Comparison of ENCODE assay signal across 13 cellular contexts in genomic region chr2:3399829-3400228, GRCh38. TPM values are rescaled to one million over a fixed set of nuclear protein-coding genes. Genes with fewer than 3 reads are reported as not detected.
DNase-seq lines count a peak whose midpoint lies in the region; ATAC-seq, FAIRE-seq and TF ChIP-seq lines count a peak whose summit lies in the region.
"Had no signal": no experiment of that assay in that cellular context is flagged by ENCODE, and none has a peak within 500 bp of the region (broad histone marks: within the 10 kb centered on the region; RNA-seq: fewer than 3 reads in every experiment).

No MANE protein-coding gene starts in this region.

- H3K9me3 Mint-ChIP-seq in neural progenitor cell: peaks cover 28% of the 10 kb centered on the region
- peaks cover 7% of the 10 kb centered on the region for H3K9me3 Mint-ChIP-seq in endothelial cell (ENCODE audit: unreplicated experiment)

- peaks cover 23% of the 10 kb centered on the region for H3K79me2 ChIP-seq in neural progenitor cell (ENCODE audit: low read depth)

- intact Hi-C loops in Right ventricle myocardium inferior (cut with DNase I): no loop called here
- intact Hi-C loops in cardiac septum (cut with DNase I): no loop called here
- intact Hi-C loops in left cardiac atrium (cut with DNase I): no loop called here

- peaks cover 23% of the 10 kb centered on the region for H3K36me3 ChIP-seq in neural progenitor cell

- TF ChIP-seq CTCF in neural progenitor cell (IDR thresholded peaks at IDR 0.05): no peak
- no peak for TF ChIP-seq CTCF in endothelial cell (IDR thresholded peaks at IDR 0.05; ENCODE audit: unreplicated experiment)

- no peaks in the 10 kb centered on the region for H3K27me3 ChIP-seq in neural progenitor cell
- H3K27me3 ChIP-seq: upper lobe of left lung had no signal

- H3K4me1 ChIP-seq in neural progenitor cell: peaks cover 15% of the 10 kb centered on the region

- H3K9ac ChIP-seq in neural progenitor cell: no peak overlapping the region

- H3K4me1 Mint-ChIP-seq in neural progenitor cell (peaks cover 27% of the 10 kb centered on the region), endothelial cell (ENCODE audit: unreplicated experiment) (peaks cover 10% of the 10 kb centered on the region)

- peaks cover 28% of the 10 kb centered on the region for H4K20me1 ChIP-seq in neural progenitor cell (ENCODE audit: low read depth)

- no peak overlapping the region for H2AFZ ChIP-seq in neural progenitor cell (replicated peaks)

- peak overlapping the region; percentile 96 for H3K27ac Mint-ChIP-seq in neural progenitor cell
- no peak overlapping the region for H3K27ac Mint-ChIP-seq in endothelial cell (ENCODE audit: unreplicated experiment)
- H3K27ac Mint-ChIP-seq: dendritic cell treated with granulocyte-macrophage colony-stimulating factor and Interleukin-4, amounts not matched to agents 40 ng/mL and 50 ng/mL, for 4 days; memory B cell had no signal

- H3K36me3 Mint-ChIP-seq in neural progenitor cell (peaks cover 45% of the 10 kb centered on the region), endothelial cell (ENCODE audit: low read depth, unreplicated experiment) (peaks cover 38% of the 10 kb centered on the region)

- no peak for FAIRE-seq in RCC 7860 (lab: Jason Lieb, UNC)
- FAIRE-seq: small intestine had no signal

- H3K4me3 ChIP-seq in neural progenitor cell: peak overlapping the region; percentile 3
- H3K4me3 ChIP-seq: upper lobe of left lung had no signal

- peaks cover 14% of the 10 kb centered on the region for H3F3A ChIP-seq in neural progenitor cell (ENCODE audit: low read depth)

- DNase-seq in Right ventricle myocardium inferior (ENCODE audit: missing footprints) (no peak), cardiac septum (ENCODE audit: low spot score) (no peak), left cardiac atrium (peak; percentile 65), neural progenitor cell (ENCODE audit: low spot score) (peak; percentile 56), RCC 7860 (ENCODE audit: low spot score) (no peak), endothelial cell (ENCODE audit: low spot score) (no peak)
- DNase-seq: activated naive CD4-positive, alpha-beta T cell treated with anti-CD3 and anti-CD28 coated beads, Interleukin-2, amount 50 U/mL, for 16 hours; small intestine had no signal

- H3K27me3 Mint-ChIP-seq in neural progenitor cell (ENCODE audit: insufficient read depth, low read depth) (peaks cover 3% of the 10 kb centered on the region), endothelial cell (ENCODE audit: unreplicated experiment) (peaks cover 6% of the 10 kb centered on the region)
- H3K27me3 Mint-ChIP-seq: dendritic cell treated with granulocyte-macrophage colony-stimulating factor and Interleukin-4, amounts not matched to agents 40 ng/mL and 50 ng/mL, for 4 days; memory B cell had no signal

- no peak overlapping the region for H3K27ac ChIP-seq in neural progenitor cell

- peak overlapping the region; percentile 67 for H3K4me2 ChIP-seq in neural progenitor cell

- H3K4me3 Mint-ChIP-seq in neural progenitor cell: peak overlapping the region; percentile 73
- H3K4me3 Mint-ChIP-seq in endothelial cell (ENCODE audit: unreplicated experiment): no peak overlapping the region
- H3K4me3 Mint-ChIP-seq: dendritic cell treated with granulocyte-macrophage colony-stimulating factor and Interleukin-4, amounts not matched to agents 40 ng/mL and 50 ng/mL, for 4 days; memory B cell had no signal

- ATAC-seq in Right ventricle myocardium inferior: peak; percentile 95
- peak; percentile 92 to 93 for ATAC-seq in left cardiac atrium
- ATAC-seq in HG02970 (IDR thresholded peaks at IDR 0.05; ENCODE audit: low FRiP score, unreplicated experiment): no peak
- ATAC-seq in HG03045 (IDR thresholded peaks at IDR 0.05; ENCODE audit: unreplicated experiment): no peak

- peaks cover 13% of the 10 kb centered on the region for H3K9me3 ChIP-seq in neural progenitor cell (ENCODE audit: low read depth)

RNA-seq across cellular contexts. Expression of gene TRAPPC12, which starts 20.3 kb away (rescaled TPM):
- total RNA-seq in Right ventricle myocardium inferior (110 TPM), cardiac septum (67.5 TPM), left cardiac atrium (10 to 100 TPM; 76.2 to 86.3 TPM), neural progenitor cell (ENCODE audit: low replicate concordance) (59.5 and 70.3 TPM in 2 replicates), endothelial cell (ENCODE audit: unreplicated experiment) (105 TPM)

RNA-seq across cellular contexts. Expression of gene EIPR1, which starts 22.2 kb away (rescaled TPM):
- total RNA-seq in Right ventricle myocardium inferior (10.2 TPM), cardiac septum (10.5 TPM), left cardiac atrium (10 to 100 TPM; 11.0 to 11.4 TPM), neural progenitor cell (ENCODE audit: low replicate concordance) (57.1 and 73.0 TPM in 2 replicates), endothelial cell (ENCODE audit: unreplicated experiment) (35.9 TPM)

Comparison
In these comparisons a context has a peak if more than half of its experiments do, and no peak if none do; other contexts are left out.
1. DNase-seq: peak in left cardiac atrium (single experiment) and neural progenitor cell (single experiment); none in Right ventricle myocardium inferior (single experiment), cardiac septum (single experiment), RCC 7860 (single experiment) and endothelial cell (single experiment).
2. ATAC-seq: peak in Right ventricle myocardium inferior (single experiment) and left cardiac atrium (2 of 2); none in HG02970 (single experiment) and HG03045 (single experiment).